14 cellular contexts compared by ENCODE assay signal in the genomic region with DNA sequence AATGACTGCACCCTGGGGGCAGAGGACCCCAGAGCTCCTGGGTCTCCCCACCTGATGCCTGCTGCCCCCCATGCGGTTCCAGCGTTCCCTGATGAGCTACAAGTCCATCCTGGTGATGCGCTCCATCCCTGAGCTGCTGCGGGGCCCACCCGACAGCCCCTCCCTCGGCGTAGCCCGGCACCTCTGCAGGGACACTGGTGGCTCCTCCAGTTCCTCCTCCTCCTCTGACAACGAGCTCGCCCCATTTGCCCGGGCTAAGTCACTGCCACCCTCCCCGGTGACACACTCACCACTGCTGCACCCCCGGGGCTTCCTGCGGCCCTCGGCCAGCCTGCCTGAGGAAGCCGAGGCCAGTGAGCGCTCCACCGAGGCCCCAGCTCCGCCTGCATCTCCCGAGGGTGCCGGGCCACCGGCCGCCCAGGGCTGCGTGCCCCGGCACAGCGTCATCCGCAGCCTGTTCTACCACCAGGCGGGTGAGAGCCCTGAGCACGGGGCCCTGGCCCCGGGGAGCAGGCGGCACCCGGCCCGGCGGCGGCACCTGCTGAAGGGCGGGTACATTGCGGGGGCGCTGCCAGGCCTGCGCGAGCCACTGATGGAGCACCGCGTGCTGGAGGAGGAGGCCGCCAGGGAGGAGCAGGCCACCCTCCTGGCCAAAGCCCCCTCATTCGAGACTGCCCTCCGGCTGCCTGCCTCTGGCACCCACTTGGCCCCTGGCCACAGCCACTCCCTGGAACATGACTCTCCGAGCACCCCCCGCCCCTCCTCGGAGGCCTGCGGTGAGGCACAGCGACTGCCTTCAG. TPM values are rescaled to one million over a fixed set of nuclear protein-coding genes. Genes with fewer than 3 reads are reported as not detected.
DNase-seq lines count a peak whose midpoint lies in the region; TF ChIP-seq lines count a peak whose summit lies in the region.
"Had no signal": no experiment of that assay in that cellular context is flagged by ENCODE, and none has a peak within 500 bp of the region (broad histone marks: within the 10 kb centered on the region; RNA-seq: fewer than 3 reads in every experiment).

No MANE protein-coding gene starts in this region.

- no peak overlapping the region for H3K9ac ChIP-seq in neuronal stem cell (ENCODE audit: low read depth, low read length, poor library complexity)

- H2BK120ac ChIP-seq in neuronal stem cell (ENCODE audit: low read depth, low read length): no peak overlapping the region

- peak overlapping the region; percentile 24 for H2BK5ac ChIP-seq in neuronal stem cell (ENCODE audit: low read length)

- H4K8ac ChIP-seq in neuronal stem cell (ENCODE audit: low read depth, low read length): peak overlapping the region; percentile 3

- H3K14ac ChIP-seq in neuronal stem cell (ENCODE audit: low read length): no peak overlapping the region

- H3K4me3 ChIP-seq in NB4 (ENCODE audit: low read depth, low read length): no peak overlapping the region
- H3K4me3 ChIP-seq in adrenal gland: no peak overlapping the region
- H3K4me3 ChIP-seq in neuronal stem cell (ENCODE audit: low read length in 2 of 2): no peak overlapping the region

- no peak for TF ChIP-seq POLR2A in NB4 (IDR thresholded peaks at IDR 0.05; ENCODE audit: extremely low read depth, insufficient read length)
- TF ChIP-seq POLR2A in adrenal gland (IDR thresholded peaks at IDR 0.05): peak in 1 of 2 donors; percentile 35

- no peak overlapping the region for H3K4me2 ChIP-seq in neuronal stem cell (ENCODE audit: insufficient read depth, low read length, poor library complexity, severe bottlenecking)

- no peak overlapping the region for H3K4me3 Mint-ChIP-seq in MCF 10A (ENCODE audit: unreplicated experiment)

- H3K27me3 Mint-ChIP-seq in MCF 10A (ENCODE audit: insufficient read depth, unreplicated experiment): no peaks in the 10 kb centered on the region

- peak overlapping the region in 1 of 5 donors; percentile 99 for H3K27ac ChIP-seq in adrenal gland
- H3K27ac ChIP-seq in neuronal stem cell (replicated peaks; ENCODE audit: low read length): no peak overlapping the region

- CTCF ChIA-PET in MCF 10A (lab: Yijun Ruan, JAX): interaction anchor here (0.6 to 1.0 kb wide), 2 partner anchors 17 to 22 kb away, joined by 3 to 5 read pairs; no protein-coding TSS in a partner anchor

- in situ Hi-C loops in KBM-7 (cut with MboI; ENCODE audit: low pct_unique_long_range_greater_than_20kb, low sequenced_read_pairs): no loop called here

- peaks cover 10% of the 10 kb centered on the region for H3K4me1 Mint-ChIP-seq in MCF 10A (ENCODE audit: insufficient read depth, unreplicated experiment)

- H2AK5ac ChIP-seq in neuronal stem cell (ENCODE audit: low read depth, low read length): peak overlapping the region; percentile 81

- WGBS in adrenal gland, 4 donors: 60 to 73% (median 72%) methylated on average over 16 to 50 of the region's 50 CpGs; no CpG with 5 or more reads in 1 of the 4 donors
- WGBS in neuronal stem cell (ENCODE audit: extremely low coverage in 2 of 2, insufficient read length in 2 of 2, insufficient replicate concordance in 1 of 2), 2 donors: no CpG with 5 or more reads among the region's 50 CpGs

- H2BK15ac ChIP-seq in neuronal stem cell (ENCODE audit: low read length): no peak overlapping the region

- H3K4me1 ChIP-seq in adrenal gland (replicated peaks in 1 of 2): peaks cover 23 to 32% of the 10 kb centered on the region in 2 donors
- H3K4me1 ChIP-seq in neuronal stem cell (ENCODE audit: control insufficient read depth in 2 of 2, insufficient read depth in 1 of 2, low read depth in 1 of 2, low read length in 2 of 2): no peaks in the 10 kb centered on the region

- no peak overlapping the region for H2AFZ ChIP-seq in neuronal stem cell (ENCODE audit: low read length)

- H3K9me3 ChIP-seq in adrenal gland (replicated peaks in 1 of 3) (no peaks in the 10 kb centered on the region), neuronal stem cell (replicated peaks in 1 of 2; ENCODE audit: control insufficient read depth in 2 of 2, insufficient read depth in 1 of 2, low read depth in 1 of 2, low read length in 2 of 2) (no peaks in the 10 kb centered on the region)

- H3K36me3 ChIP-seq in adrenal gland (replicated peaks in 1 of 2) (no peaks in the 10 kb centered on the region), neuronal stem cell (replicated peaks in 1 of 2; ENCODE audit: control insufficient read depth in 2 of 2, insufficient read depth in 2 of 2, low read length in 2 of 2) (no peaks in the 10 kb centered on the region)

- no peaks in the 10 kb centered on the region for H3K9me3 Mint-ChIP-seq in MCF 10A (ENCODE audit: unreplicated experiment)

- H3K27ac Mint-ChIP-seq in MCF 10A (ENCODE audit: low read depth, unreplicated experiment): no peak overlapping the region

- no peak overlapping the region for H2BK12ac ChIP-seq in neuronal stem cell (ENCODE audit: low read length)

- H3K27me3 ChIP-seq in adrenal gland (no peaks in the 10 kb centered on the region), neuronal stem cell (ENCODE audit: control insufficient read depth in 3 of 3, insufficient read depth in 3 of 3, low read depth in 1 of 3, low read length in 3 of 3) (peaks cover 0 to 6% (median 0%) of the 10 kb centered on the region in 3 experiments)

- H3K23ac ChIP-seq in neuronal stem cell (ENCODE audit: low read depth, low read length, poor library complexity): peak overlapping the region; percentile 73

- POLR2A ChIA-PET in MCF 10A (lab: Yijun Ruan, JAX): no interaction called here

- no peak overlapping the region for H4K91ac ChIP-seq in neuronal stem cell (ENCODE audit: low read depth, low read length, poor library complexity)

- intact Hi-C loops in adrenal gland (cut with DNase I) (no loop called here), MCF 10A (cut with micrococcal nuclease) (no loop called here)

- H3K36me3 Mint-ChIP-seq in MCF 10A (ENCODE audit: insufficient read depth, unreplicated experiment): no peaks in the 10 kb centered on the region

- no peak overlapping the region for H3K4ac ChIP-seq in neuronal stem cell (ENCODE audit: low read length)

- H3K18ac ChIP-seq in neuronal stem cell (ENCODE audit: low read length): peak overlapping the region; percentile 48

- DNase-seq in DMS153 treated with DMSO at 0.1 percent for 48 hours (lab: John Stamatoyannopoulos, UW; ENCODE audit: unreplicated experiment) (peak; percentile 34), DMS153 (lab: John Stamatoyannopoulos, UW) (no peak), NB4 (ENCODE audit: low read depth) (peak; percentile 81), adrenal gland (peak; percentile 26 to 66 (median 58)), neuronal stem cell (ENCODE audit: low spot score) (no peak), AML-193 (lab: John Stamatoyannopoulos, UW) (no peak), KBM-7 (no peak), MCF 10A (ENCODE audit: unreplicated experiment) (no peak)
- DNase-seq: activated CD4-positive, alpha-beta T cell treated with anti-CD3 and anti-CD28 coated beads, Interleukin-2, amount 50 U/mL, for 4 hours; IMR-90; mesendoderm; NCI-H2081 treated with DMSO at 0.1 percent for 48 hours; T-helper 2 cell had no signal

- TF ChIP-seq CTCF in NB4 (IDR thresholded peaks at IDR 0.05; ENCODE audit: low read depth, low read length) (no peak), adrenal gland (IDR thresholded peaks at IDR 0.05) (no peak), MCF 10A (IDR thresholded peaks at IDR 0.05; ENCODE audit: unreplicated experiment) (no peak)

- H3K79me1 ChIP-seq in neuronal stem cell (ENCODE audit: low read depth, low read length): peaks cover 2% of the 10 kb centered on the region

- BruUV-seq in MCF 10A (replicated peaks; lab: Mats Ljungman, UMichigan): no TSS peak

RNA-seq across cellular contexts. Expression of a gene that starts 35.5 kb away (rescaled TPM):
- 10 to 100 TPM; 12.1 to 26.7 (median 19.1) TPM for total RNA-seq in adrenal gland
- 10 to 100 TPM in 2 of 3 donors, 1 to 10 TPM in 1; 3.5 to 17.2 (median 12.8) TPM for polyA plus RNA-seq in adrenal gland
- 13.5 TPM for polyA plus RNA-seq in neuronal stem cell (2013, experiment 1 of 2)
- polyA plus RNA-seq in neuronal stem cell (2013, experiment 2 of 2): 13.3 TPM
- 56.5 and 60.3 TPM in 2 replicates for total RNA-seq in MCF 10A (2022)

RNA-seq across cellular contexts. Expression of a gene that starts 45.5 kb away (rescaled TPM):
- total RNA-seq in adrenal gland (1 to 10 TPM in 3 of 8 donors, under 1 TPM in 3, not detected in 2; 0.42 to 7.4 (median 1.2) TPM), MCF 10A (2022) (not detected in 2 replicates)
- polyA plus RNA-seq in adrenal gland: 1 to 10 TPM in 1 of 3 donors, under 1 TPM in 1, not detected in 1; 0.74 to 1.8 TPM
- polyA plus RNA-seq in neuronal stem cell (2013, experiment 1 of 2): 4.1 TPM
- polyA plus RNA-seq in neuronal stem cell (2013, experiment 2 of 2): 3.7 TPM
- total RNA-seq: A172, IMR-90 had no signal

Comparison
In these comparisons a context has a peak if more than half of its experiments do, and no peak if none do; other contexts are left out.
1. DNase-seq: peak in DMS153 treated with DMSO at 0.1 percent for 48 hours (single experiment), NB4 (single experiment) and adrenal gland (7 of 7); none in DMS153 (single experiment), neuronal stem cell (single experiment), AML-193 (0 of 2), KBM-7 (single experiment) and MCF 10A (single experiment).